16 cellular contexts compared by ENCODE assay signal in the genomic region with DNA sequence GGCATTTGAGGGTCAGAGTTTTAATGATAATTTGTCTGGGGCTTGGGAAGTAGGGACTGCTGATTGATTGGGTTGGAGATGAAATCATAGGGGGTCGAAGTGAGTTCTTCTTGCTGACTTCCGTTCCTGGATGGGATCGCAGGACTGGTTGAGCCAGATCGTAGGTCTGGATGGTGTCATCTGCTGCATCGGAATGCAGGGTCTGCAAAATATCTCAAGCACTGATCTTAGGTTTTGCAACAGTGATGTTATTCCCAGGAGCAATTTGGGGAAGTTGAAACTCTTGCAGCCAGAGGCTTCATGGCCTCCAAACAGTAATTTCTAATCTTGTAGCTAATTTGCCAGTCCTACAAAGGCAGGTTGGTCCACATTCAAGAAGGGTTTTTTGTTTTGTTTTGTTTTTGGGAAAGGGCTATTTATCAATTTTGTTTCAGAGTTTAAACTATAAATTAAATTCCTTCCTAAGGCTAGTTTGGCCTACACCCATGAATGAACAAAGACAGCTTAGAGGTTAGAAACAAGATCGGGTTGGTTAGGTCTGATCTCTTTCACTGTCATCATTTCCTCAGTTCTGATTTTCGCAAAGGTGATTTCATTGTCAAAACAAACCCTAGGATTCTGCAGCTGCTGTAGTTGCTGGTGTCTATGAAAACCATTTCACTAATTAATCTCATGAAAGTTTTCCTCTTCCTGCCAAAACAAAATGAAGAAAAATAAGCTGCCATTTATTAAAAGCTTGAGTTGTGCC.
DNase-seq lines count a peak whose midpoint lies in the region; ATAC-seq and TF ChIP-seq lines count a peak whose summit lies in the region.
"Had no signal": no experiment of that assay in that cellular context is flagged by ENCODE, and none has a peak within 500 bp of the region (broad histone marks: within the 10 kb centered on the region; RNA-seq: fewer than 3 reads in every experiment).

No MANE protein-coding gene starts in this region.

- H3K4me3 Mint-ChIP-seq in mesothelial cell of epicardium, result peak overlapping the region; percentile 45
- H3K4me3 Mint-ChIP-seq in activated CD4-positive, alpha-beta memory T cell treated with anti-CD3 and anti-CD28 coated beads, Interleukin-2, amount 10 ng/mL, durations not matched to agents 7 days and 5 days, result no peak overlapping the region
- H3K4me3 Mint-ChIP-seq: CD14-positive monocyte, IgD-negative memory B cell had no signal

- POLR2A ChIA-PET in activated CD4-positive, alpha-beta memory T cell treated with anti-CD3 and anti-CD28 coated beads, Interleukin-2, amount 10 ng/mL, durations not matched to agents 7 days and 5 days (lab: Charles Lee), result no interaction called here

- H3K4me3 ChIP-seq in NB4 (ENCODE audit: low read depth, low read length), result no peak overlapping the region
- H3K4me3 ChIP-seq in esophagus muscularis mucosa, result no peak overlapping the region

- intact Hi-C loops in esophagus muscularis mucosa (cut with DNase I), result no loop called here
- intact Hi-C loops in Right ventricle myocardium inferior (cut with DNase I), result no loop called here

- ATAC-seq in HG02840 (IDR thresholded peaks at IDR 0.05; ENCODE audit: low FRiP score, unreplicated experiment), result no peak
- ATAC-seq in Right ventricle myocardium inferior, result no peak

- no peak overlapping the region for H3K27ac ChIP-seq in esophagus muscularis mucosa (replicated peaks in 1 of 4)
- H3K27ac ChIP-seq: HL-60 had no signal

- H3K9me3 Mint-ChIP-seq in mesothelial cell of epicardium, result no peaks in the 10 kb centered on the region
- H3K9me3 Mint-ChIP-seq in activated CD4-positive, alpha-beta memory T cell treated with anti-CD3 and anti-CD28 coated beads, Interleukin-2, amount 10 ng/mL, durations not matched to agents 7 days and 5 days, result no peaks in the 10 kb centered on the region
- H3K9me3 Mint-ChIP-seq: IgD-negative memory B cell had no signal

- no peaks in the 10 kb centered on the region for H3K36me3 Mint-ChIP-seq in mesothelial cell of epicardium
- H3K36me3 Mint-ChIP-seq in activated CD4-positive, alpha-beta memory T cell treated with anti-CD3 and anti-CD28 coated beads, Interleukin-2, amount 10 ng/mL, durations not matched to agents 7 days and 5 days (ENCODE audit: low read depth), result no peaks in the 10 kb centered on the region
- H3K36me3 Mint-ChIP-seq: CD14-positive monocyte, IgD-negative memory B cell had no signal

- TF ChIP-seq POLR2A in NB4 (IDR thresholded peaks at IDR 0.05; ENCODE audit: extremely low read depth, insufficient read length), result no peak
- TF ChIP-seq POLR2A in esophagus muscularis mucosa (IDR thresholded peaks at IDR 0.05; ENCODE audit: low read depth), result no peak

- TF ChIP-seq CTCF in NB4 (IDR thresholded peaks at IDR 0.05; ENCODE audit: low read depth, low read length) (no peak), esophagus muscularis mucosa (IDR thresholded peaks at IDR 0.05) (no peak), mesothelial cell of epicardium (IDR thresholded peaks at IDR 0.05; ENCODE audit: unreplicated experiment) (no peak)

- peaks cover 0 to 11% (median 5%) of the 10 kb centered on the region in 4 donors for H3K4me1 ChIP-seq in esophagus muscularis mucosa

- no peaks in the 10 kb centered on the region for H3K27me3 ChIP-seq in esophagus muscularis mucosa

- 46% methylated on average over 7 of the region's 7 CpGs for WGBS in esophagus muscularis mucosa

- H3K9me3 ChIP-seq in esophagus muscularis mucosa, result no peaks in the 10 kb centered on the region

- TF ChIP-seq EP300 in esophagus muscularis mucosa (IDR thresholded peaks at IDR 0.05), result no peak

- CTCF ChIA-PET in activated CD4-positive, alpha-beta memory T cell treated with anti-CD3 and anti-CD28 coated beads, Interleukin-2, amount 10 ng/mL, durations not matched to agents 7 days and 5 days (lab: Charles Lee), result no interaction called here

- H3K27ac Mint-ChIP-seq in mesothelial cell of epicardium, result peak overlapping the region; percentile 58
- no peak overlapping the region for H3K27ac Mint-ChIP-seq in activated CD4-positive, alpha-beta memory T cell treated with anti-CD3 and anti-CD28 coated beads, Interleukin-2, amount 10 ng/mL, durations not matched to agents 7 days and 5 days
- H3K27ac Mint-ChIP-seq: CD14-positive monocyte, IgD-negative memory B cell had no signal

- no peaks in the 10 kb centered on the region for H3K36me3 ChIP-seq in esophagus muscularis mucosa

- DNase-seq in ELF-1 (ENCODE audit: low read depth, low spot score) (peak; percentile 77), NB4 (ENCODE audit: low read depth) (peak; percentile 19), esophagus muscularis mucosa (ENCODE audit: extremely low spot score) (peak; percentile 77), mesothelial cell of epicardium (ENCODE audit: low spot score in 2 of 2, unreplicated experiment in 2 of 2) (peak in 1 of 2 experiments; percentile 40), Right ventricle myocardium inferior (ENCODE audit: missing footprints) (no peak)
- no peak for DNase-seq in activated CD4-positive, alpha-beta memory T cell treated with anti-CD3 and anti-CD28 coated beads, Interleukin-2, amount 10 ng/mL, durations not matched to agents 7 days and 5 days
- DNase-seq: DMS153, HCEC 1CT, NCI-H1436, NCI-H2029 treated with DMSO at 0.1 percent for 48 hours, NCI-H2171 treated with DMSO at 0.1 percent for 48 hours, NCI-H748 treated with DMSO at 0.1 percent for 48 hours had no signal

- H3K27me3 Mint-ChIP-seq in mesothelial cell of epicardium (ENCODE audit: low read depth), result no peaks in the 10 kb centered on the region
- H3K27me3 Mint-ChIP-seq in activated CD4-positive, alpha-beta memory T cell treated with anti-CD3 and anti-CD28 coated beads, Interleukin-2, amount 10 ng/mL, durations not matched to agents 7 days and 5 days, result no peaks in the 10 kb centered on the region

- peaks cover 63% of the 10 kb centered on the region for H3K4me1 Mint-ChIP-seq in mesothelial cell of epicardium
- H3K4me1 Mint-ChIP-seq in activated CD4-positive, alpha-beta memory T cell treated with anti-CD3 and anti-CD28 coated beads, Interleukin-2, amount 10 ng/mL, durations not matched to agents 7 days and 5 days, result no peaks in the 10 kb centered on the region
- H3K4me1 Mint-ChIP-seq: CD14-positive monocyte, IgD-negative memory B cell had no signal

Comparison
In these comparisons a context has a peak if more than half of its experiments do, and no peak if none do; other contexts are left out.
1. DNase-seq: peak in ELF-1 (single experiment), NB4 (single experiment) and esophagus muscularis mucosa (single experiment); none in activated CD4-positive, alpha-beta memory T cell treated with anti-CD3 and anti-CD28 coated beads, Interleukin-2, amount 10 ng/mL, durations not matched to agents 7 days and 5 days (single experiment) and Right ventricle myocardium inferior (single experiment).